ENCODE assay signal across 1 cellular context in the genomic region with DNA sequence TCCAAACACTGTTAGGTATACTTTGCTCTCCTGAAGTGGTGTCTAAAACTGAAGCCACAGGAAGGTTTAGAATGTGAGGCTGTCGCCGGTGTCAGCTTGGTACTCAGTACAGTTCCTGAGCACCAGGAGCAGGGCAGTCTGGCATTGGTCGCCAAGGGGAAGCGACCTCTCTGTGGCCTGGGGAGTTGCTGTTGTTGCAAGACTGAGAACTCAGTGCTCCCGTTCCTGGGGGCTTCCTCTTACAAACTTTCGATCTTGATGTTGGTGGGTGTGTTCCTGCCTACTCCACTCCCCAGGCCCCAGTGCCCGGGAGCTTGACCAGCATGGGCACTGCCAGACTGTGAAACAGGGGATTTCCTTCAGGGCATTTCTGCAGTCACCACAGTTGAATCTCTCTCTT.
TF ChIP-seq lines count a peak whose summit lies in the region.

No MANE protein-coding gene starts in this region.

TF ChIP-seq in GM23338, 12 proteins besides CTCF, POLR2A, EP300 and RAD21 (continued from another document):
- TF ChIP-seq, protein P1, sequence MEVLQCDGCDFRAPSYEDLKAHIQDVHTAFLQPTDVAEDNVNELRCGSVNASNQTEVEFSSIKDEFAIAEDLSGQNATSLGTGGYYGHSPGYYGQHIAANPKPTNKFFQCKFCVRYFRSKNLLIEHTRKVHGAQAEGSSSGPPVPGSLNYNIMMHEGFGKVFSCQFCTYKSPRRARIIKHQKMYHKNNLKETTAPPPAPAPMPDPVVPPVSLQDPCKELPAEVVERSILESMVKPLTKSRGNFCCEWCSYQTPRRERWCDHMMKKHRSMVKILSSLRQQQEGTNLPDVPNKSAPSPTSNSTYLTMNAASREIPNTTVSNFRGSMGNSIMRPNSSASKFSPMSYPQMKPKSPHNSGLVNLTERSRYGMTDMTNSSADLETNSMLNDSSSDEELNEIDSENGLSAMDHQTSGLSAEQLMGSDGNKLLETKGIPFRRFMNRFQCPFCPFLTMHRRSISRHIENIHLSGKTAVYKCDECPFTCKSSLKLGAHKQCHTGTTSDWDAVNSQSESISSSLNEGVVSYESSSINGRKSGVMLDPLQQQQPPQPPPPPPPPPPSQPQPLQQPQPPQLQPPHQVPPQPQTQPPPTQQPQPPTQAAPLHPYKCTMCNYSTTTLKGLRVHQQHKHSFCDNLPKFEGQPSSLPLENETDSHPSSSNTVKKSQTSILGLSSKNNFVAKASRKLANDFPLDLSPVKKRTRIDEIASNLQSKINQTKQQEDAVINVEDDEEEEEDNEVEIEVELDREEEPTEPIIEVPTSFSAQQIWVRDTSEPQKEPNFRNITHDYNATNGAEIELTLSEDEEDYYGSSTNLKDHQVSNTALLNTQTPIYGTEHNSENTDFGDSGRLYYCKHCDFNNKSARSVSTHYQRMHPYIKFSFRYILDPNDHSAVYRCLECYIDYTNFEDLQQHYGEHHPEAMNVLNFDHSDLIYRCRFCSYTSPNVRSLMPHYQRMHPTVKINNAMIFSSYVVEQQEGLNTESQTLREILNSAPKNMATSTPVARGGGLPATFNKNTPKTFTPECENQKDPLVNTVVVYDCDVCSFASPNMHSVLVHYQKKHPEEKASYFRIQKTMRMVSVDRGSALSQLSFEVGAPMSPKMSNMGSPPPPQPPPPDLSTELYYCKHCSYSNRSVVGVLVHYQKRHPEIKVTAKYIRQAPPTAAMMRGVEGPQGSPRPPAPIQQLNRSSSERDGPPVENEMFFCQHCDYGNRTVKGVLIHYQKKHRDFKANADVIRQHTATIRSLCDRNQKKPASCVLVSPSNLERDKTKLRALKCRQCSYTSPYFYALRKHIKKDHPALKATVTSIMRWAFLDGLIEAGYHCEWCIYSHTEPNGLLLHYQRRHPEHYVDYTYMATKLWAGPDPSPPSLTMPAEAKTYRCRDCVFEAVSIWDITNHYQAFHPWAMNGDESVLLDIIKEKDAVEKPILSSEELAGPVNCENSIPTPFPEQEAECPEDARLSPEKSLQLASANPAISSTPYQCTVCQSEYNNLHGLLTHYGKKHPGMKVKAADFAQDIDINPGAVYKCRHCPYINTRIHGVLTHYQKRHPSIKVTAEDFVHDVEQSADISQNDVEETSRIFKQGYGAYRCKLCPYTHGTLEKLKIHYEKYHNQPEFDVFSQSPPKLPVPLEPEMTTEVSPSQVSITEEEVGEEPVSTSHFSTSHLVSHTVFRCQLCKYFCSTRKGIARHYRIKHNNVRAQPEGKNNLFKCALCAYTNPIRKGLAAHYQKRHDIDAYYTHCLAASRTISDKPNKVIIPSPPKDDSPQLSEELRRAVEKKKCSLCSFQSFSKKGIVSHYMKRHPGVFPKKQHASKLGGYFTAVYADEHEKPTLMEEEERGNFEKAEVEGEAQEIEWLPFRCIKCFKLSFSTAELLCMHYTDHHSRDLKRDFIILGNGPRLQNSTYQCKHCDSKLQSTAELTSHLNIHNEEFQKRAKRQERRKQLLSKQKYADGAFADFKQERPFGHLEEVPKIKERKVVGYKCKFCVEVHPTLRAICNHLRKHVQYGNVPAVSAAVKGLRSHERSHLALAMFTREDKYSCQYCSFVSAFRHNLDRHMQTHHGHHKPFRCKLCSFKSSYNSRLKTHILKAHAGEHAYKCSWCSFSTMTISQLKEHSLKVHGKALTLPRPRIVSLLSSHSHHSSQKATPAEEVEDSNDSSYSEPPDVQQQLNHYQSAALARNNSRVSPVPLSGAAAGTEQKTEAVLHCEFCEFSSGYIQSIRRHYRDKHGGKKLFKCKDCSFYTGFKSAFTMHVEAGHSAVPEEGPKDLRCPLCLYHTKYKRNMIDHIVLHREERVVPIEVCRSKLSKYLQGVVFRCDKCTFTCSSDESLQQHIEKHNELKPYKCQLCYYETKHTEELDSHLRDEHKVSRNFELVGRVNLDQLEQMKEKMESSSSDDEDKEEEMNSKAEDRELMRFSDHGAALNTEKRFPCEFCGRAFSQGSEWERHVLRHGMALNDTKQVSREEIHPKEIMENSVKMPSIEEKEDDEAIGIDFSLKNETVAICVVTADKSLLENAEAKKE (CRISPR knock-in tag; IDR thresholded peaks at IDR 0.05), result no peak
- no peak for TF ChIP-seq EZH2 (IDR thresholded peaks at IDR 0.05; ENCODE audit: low read depth, unreplicated experiment)
- no peak for TF ChIP-seq ZNF114 (CRISPR knock-in tag; IDR thresholded peaks at IDR 0.05)
- TF ChIP-seq EZH2phosphoT487 (IDR thresholded peaks at IDR 0.05; ENCODE audit: unreplicated experiment), result no peak
